Comparison of ENCODE assay signal across 1 cellular context in genomic region chr20:25860531-25861150, GRCh38.
TF ChIP-seq lines count a peak whose summit lies in the region.

No MANE protein-coding gene starts in this region.

TF ChIP-seq in HepG2, 621 proteins besides CTCF, POLR2A, EP300 and RAD21 (continued from another document):
- no peak for TF ChIP-seq ZBTB14 (CRISPR knock-in tag; IDR thresholded peaks at IDR 0.05)
- TF ChIP-seq ZNF484 (CRISPR knock-in tag; IDR thresholded peaks at IDR 0.05; ENCODE audit: borderline replicate concordance, low read depth), result no peak
- TF ChIP-seq ZNF136 (CRISPR knock-in tag; IDR thresholded peaks at IDR 0.05; ENCODE audit: low read depth), result no peak
- no peak for TF ChIP-seq RXRA (CRISPR knock-in tag; IDR thresholded peaks at IDR 0.05)
- no peak for TF ChIP-seq PLRG1 (conservative IDR thresholded peaks at IDR 0.05)
- TF ChIP-seq HNRNPK (IDR thresholded peaks at IDR 0.05; ENCODE audit: low read depth, low read length, poor library complexity, severe bottlenecking), result no peak
- TF ChIP-seq ZSCAN21 (CRISPR knock-in tag; IDR thresholded peaks at IDR 0.05; ENCODE audit: borderline replicate concordance), result 0 out of 2 replicates have a peak, but pooled peaks have one; percentile 32
- TF ChIP-seq STAT5B (CRISPR knock-in tag; IDR thresholded peaks at IDR 0.05), result no peak
- TF ChIP-seq IRF9 (CRISPR knock-in tag; IDR thresholded peaks at IDR 0.05; ENCODE audit: borderline replicate concordance), result 0 out of 2 replicates have a peak, but pooled peaks have one; percentile 5
- TF ChIP-seq ZMYM3 (CRISPR knock-in tag; IDR thresholded peaks at IDR 0.05), result no peak
- no peak for TF ChIP-seq ZNF788 (CRISPR knock-in tag; IDR thresholded peaks at IDR 0.05; ENCODE audit: borderline replicate concordance)
- no peak for TF ChIP-seq FOXP4 (CRISPR knock-in tag; IDR thresholded peaks at IDR 0.05)
- 0 out of 2 replicates have a peak, but pooled peaks have one; percentile 17 for TF ChIP-seq EZH2 (conservative IDR thresholded peaks at IDR 0.05; ENCODE audit: low read depth, low read length)
- 0 out of 2 replicates have a peak, but pooled peaks have one; percentile 20 for TF ChIP-seq ZBTB8A (CRISPR knock-in tag; IDR thresholded peaks at IDR 0.05; ENCODE audit: borderline replicate concordance, low read depth)
- TF ChIP-seq MAF1 (CRISPR knock-in tag; IDR thresholded peaks at IDR 0.05; ENCODE audit: borderline replicate concordance), result no peak
- TF ChIP-seq ZNF670 (CRISPR knock-in tag; IDR thresholded peaks at IDR 0.05; ENCODE audit: borderline replicate concordance), result no peak
- TF ChIP-seq ZNF230 (CRISPR knock-in tag; IDR thresholded peaks at IDR 0.05), result 0 out of 2 replicates have a peak, but pooled peaks have one; percentile 11
- no peak for TF ChIP-seq ZBTB10 (CRISPR knock-in tag; IDR thresholded peaks at IDR 0.05; ENCODE audit: borderline replicate concordance)
- no peak for TF ChIP-seq SP5 (CRISPR knock-in tag; IDR thresholded peaks at IDR 0.05; ENCODE audit: borderline replicate concordance, low read depth)
- no peak for TF ChIP-seq XBP1 (CRISPR knock-in tag; IDR thresholded peaks at IDR 0.05)
- TF ChIP-seq ARHGAP35 (CRISPR knock-in tag; IDR thresholded peaks at IDR 0.05; ENCODE audit: borderline replicate concordance), result no peak
- no peak for TF ChIP-seq HBP1 (CRISPR knock-in tag; IDR thresholded peaks at IDR 0.05; ENCODE audit: low read depth)
- 0 out of 2 replicates have a peak, but pooled peaks have one; percentile 4 for TF ChIP-seq ZNF576 (CRISPR knock-in tag; IDR thresholded peaks at IDR 0.05)
- peak; percentile 15 for TF ChIP-seq MED8 (CRISPR knock-in tag; IDR thresholded peaks at IDR 0.05; ENCODE audit: insufficient replicate concordance)
- no peak for TF ChIP-seq SMAD1 (CRISPR knock-in tag; IDR thresholded peaks at IDR 0.05; ENCODE audit: borderline replicate concordance, low read depth)
- TF ChIP-seq ZNF350 (CRISPR knock-in tag; IDR thresholded peaks at IDR 0.05; ENCODE audit: borderline replicate concordance, low read depth), result no peak
- TF ChIP-seq TSC22D2 (CRISPR knock-in tag; IDR thresholded peaks at IDR 0.05; ENCODE audit: borderline replicate concordance), result no peak
- TF ChIP-seq SSRP1 (CRISPR knock-in tag; IDR thresholded peaks at IDR 0.05), result no peak
- TF ChIP-seq ZIK1 (CRISPR knock-in tag; IDR thresholded peaks at IDR 0.05; ENCODE audit: borderline replicate concordance, low read depth), result no peak
